2 cellular contexts compared by ENCODE assay signal in the genomic region with DNA sequence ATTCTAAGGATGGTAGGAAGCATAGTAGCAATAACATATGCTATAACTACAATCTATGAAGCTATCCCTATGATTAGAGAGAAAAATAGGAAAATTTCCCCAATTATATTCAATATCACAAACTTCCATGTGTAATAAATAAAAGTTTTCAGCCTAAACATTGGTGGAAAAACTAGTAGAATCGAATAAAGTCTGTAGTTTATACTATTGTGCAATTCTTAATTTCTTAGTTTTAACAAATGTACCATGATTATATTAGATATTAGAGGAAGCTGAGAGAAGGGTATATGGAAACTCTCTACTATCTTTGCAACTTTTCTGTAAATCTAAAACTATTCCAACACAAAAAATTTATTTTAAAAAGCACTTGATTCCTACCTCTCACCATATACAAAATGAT.
TF ChIP-seq lines count a peak whose summit lies in the region.

No MANE protein-coding gene starts in this region.

TF ChIP-seq in IMR-90, 13 proteins besides CTCF, POLR2A, EP300 and RAD21:
- TF ChIP-seq CEBPB (IDR thresholded peaks at IDR 0.05; ENCODE audit: low read depth, low read length) = peak; percentile 56
- no peak for TF ChIP-seq CHD1 (IDR thresholded peaks at IDR 0.05; ENCODE audit: low read depth, low read length)

TF ChIP-seq in K562, 482 proteins besides CTCF, POLR2A, EP300 and RAD21:
- TF ChIP-seq ZNF124 (CRISPR knock-in tag; IDR thresholded peaks at IDR 0.05) = no peak
- peak; percentile 66 for TF ChIP-seq CEBPB (tag; IDR thresholded peaks at IDR 0.05)
- no peak for TF ChIP-seq ZNF766 (CRISPR knock-in tag; conservative IDR thresholded peaks at IDR 0.05)
- no peak for TF ChIP-seq CBX8 (IDR thresholded peaks at IDR 0.05; ENCODE audit: borderline replicate concordance, extremely low read depth, low read depth, low read length, poor library complexity, severe bottlenecking)
- no peak for TF ChIP-seq ZNF584 (CRISPR knock-in tag; IDR thresholded peaks at IDR 0.05; ENCODE audit: low read depth)
- no peak for TF ChIP-seq CEBPG (CRISPR knock-in tag; IDR thresholded peaks at IDR 0.05)
- peak; percentile 29 to 74; a peak in 3 of 4 replicates for TF ChIP-seq CEBPG (tag; conservative IDR thresholded peaks at IDR 0.05 in 1 of 2, IDR thresholded peaks at IDR 0.05 in 1 of 2)
- no peak for TF ChIP-seq KLF6 (CRISPR knock-in tag; IDR thresholded peaks at IDR 0.05; ENCODE audit: borderline replicate concordance)
- TF ChIP-seq CSDE1 (IDR thresholded peaks at IDR 0.05) = no peak
TF ChIP-seq in K562: peak in this region for 2.
